ENCODE assay signal across 29 cellular contexts in the genomic region with DNA sequence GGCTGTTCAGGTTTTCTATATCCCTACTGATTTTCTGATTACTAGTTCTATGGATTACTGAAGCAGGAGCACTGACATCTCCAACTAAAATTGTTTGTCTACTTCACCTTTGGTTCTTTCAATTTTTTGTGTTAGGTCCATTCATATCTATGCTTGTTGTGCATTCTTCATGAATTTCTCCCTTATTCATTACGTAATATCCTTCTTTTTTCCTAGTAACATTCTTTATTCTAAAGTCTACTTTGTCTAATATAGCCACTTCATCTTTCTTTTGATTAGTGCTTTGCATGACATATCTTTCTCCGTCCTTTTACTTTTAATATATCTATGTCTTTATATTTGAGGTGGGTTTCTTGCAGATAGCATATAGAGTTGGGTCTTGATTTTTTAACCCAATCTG.
"Had no signal": no experiment of that assay in that cellular context is flagged by ENCODE, and none has a peak within 500 bp of the region (broad histone marks: within the 10 kb centered on the region; RNA-seq: fewer than 3 reads in every experiment).

No MANE protein-coding gene starts in this region.

- H3K27me3 ChIP-seq: stomach, suprapubic skin, testis, thyroid gland, tibial artery, tibial nerve, transverse colon, upper lobe of left lung, upper lobe of right lung, uterus, vagina had no signal

- H3K36me3 Mint-ChIP-seq: type B pancreatic cell had no signal

- H3K4me3 ChIP-seq: stomach, suprapubic skin, testis, thoracic aorta, thyroid gland, tibial artery, tibial nerve, transverse colon, upper lobe of left lung, upper lobe of right lung, uterus, vagina had no signal

- H3K27ac ChIP-seq: stomach, suprapubic skin, testis, thoracic aorta, thyroid gland, tibial artery, tibial nerve, transverse colon, upper lobe of left lung, upper lobe of right lung, uterus, vagina had no signal

- H3K27me3 Mint-ChIP-seq: stimulated activated memory B cell treated with anti-CD40 and anti-IgM and Interleukin-4, amounts not matched to agents 10 μg/mL and 1 μg/mL and 100 μg/mL, for 72 hours; stimulated activated naive B cell treated with anti-CD40 and anti-IgM and Interleukin-4, amounts not matched to agents 10 μg/mL and 1 μg/mL and 100 μg/mL, for 72 hours; stimulated activated naive CD8-positive, alpha-beta T cell treated with anti-CD3 and anti-CD28 coated beads, Interleukin-15, amount 100 ng/mL, for 72 hours; stimulated activated naive CD8-positive, alpha-beta T cell treated with anti-CD3 and anti-CD28 coated beads, Interleukin-15, Interleukin-2, amounts not matched to agents 100 ng/mL and 50 ng/mL, for 24 hours; type B pancreatic cell had no signal

- FAIRE-seq: urothelium cell line had no signal

- H3K27ac Mint-ChIP-seq: stimulated activated effector memory CD8-positive, alpha-beta T cell treated with anti-CD3 and anti-CD28 coated beads, Interleukin-12 subunit alpha, Interleukin-12 subunit beta, amount 100 ng/mL, for 72 hours; stimulated activated memory B cell treated with anti-CD40 and anti-IgM and Interleukin-4, amounts not matched to agents 10 μg/mL and 1 μg/mL and 100 μg/mL, for 72 hours; stimulated activated naive B cell treated with anti-CD40 and anti-IgM and Interleukin-4, amounts not matched to agents 10 μg/mL and 1 μg/mL and 100 μg/mL, for 72 hours; stimulated activated naive CD8-positive, alpha-beta T cell treated with anti-CD3 and anti-CD28 coated beads, Interleukin-15, amount 100 ng/mL, for 72 hours; stimulated activated naive CD8-positive, alpha-beta T cell treated with anti-CD3 and anti-CD28 coated beads, Interleukin-15, Interleukin-2, amounts not matched to agents 100 ng/mL and 50 ng/mL, for 24 hours; type B pancreatic cell had no signal

- H3K36me3 ChIP-seq: stomach, suprapubic skin, thoracic aorta, thyroid gland, transverse colon, upper lobe of left lung, upper lobe of right lung, uterus, vagina had no signal

- ATAC-seq: stimulated activated effector memory CD8-positive, alpha-beta T cell treated with anti-CD3 and anti-CD28 coated beads, Interleukin-12 subunit alpha, Interleukin-12 subunit beta, amount 100 ng/mL, for 72 hours; stimulated activated memory B cell treated with anti-CD40 and anti-IgM and Interleukin-4, amounts not matched to agents 10 μg/mL and 1 μg/mL and 100 μg/mL, for 72 hours; stimulated activated naive B cell treated with anti-CD40 and anti-IgM and Interleukin-4, amounts not matched to agents 10 μg/mL and 1 μg/mL and 100 μg/mL, for 72 hours; stimulated activated naive CD8-positive, alpha-beta T cell treated with anti-CD3 and anti-CD28 coated beads, Interleukin-15, amount 100 ng/mL, for 72 hours; stimulated activated naive CD8-positive, alpha-beta T cell treated with anti-CD3 and anti-CD28 coated beads, Interleukin-15, Interleukin-2, amounts not matched to agents 100 U/mL and 50 U/mL, for 24 hours; upper lobe of right lung had no signal

- H3K4me3 Mint-ChIP-seq: stimulated activated effector memory CD8-positive, alpha-beta T cell treated with anti-CD3 and anti-CD28 coated beads, Interleukin-12 subunit alpha, Interleukin-12 subunit beta, amount 100 ng/mL, for 72 hours; stimulated activated memory B cell treated with anti-CD40 and anti-IgM and Interleukin-4, amounts not matched to agents 10 μg/mL and 1 μg/mL and 100 μg/mL, for 72 hours; stimulated activated naive B cell treated with anti-CD40 and anti-IgM and Interleukin-4, amounts not matched to agents 10 μg/mL and 1 μg/mL and 100 μg/mL, for 72 hours; stimulated activated naive CD8-positive, alpha-beta T cell treated with anti-CD3 and anti-CD28 coated beads, Interleukin-15, amount 100 ng/mL, for 72 hours; stimulated activated naive CD8-positive, alpha-beta T cell treated with anti-CD3 and anti-CD28 coated beads, Interleukin-15, Interleukin-2, amounts not matched to agents 100 ng/mL and 50 ng/mL, for 24 hours; type B pancreatic cell had no signal

- H3K9me3 ChIP-seq: testis, thyroid gland, vagina had no signal

- DNase-seq: stimulated activated CD4-positive, alpha-beta T cell treated with anti-CD3 and anti-CD28 coated beads, Interleukin-2, amount 100 ng/mL, for 48 hours; stimulated activated CD4-positive, alpha-beta T cell treated with anti-CD3 and anti-CD28 coated beads, Interleukin-4, amount 100 ng/mL, for 1 hour; stimulated activated CD4-positive, alpha-beta T cell treated with anti-CD3 and anti-CD28 coated beads, Interleukin-4, amount 100 ng/mL, for 24 hours; stimulated activated CD4-positive, alpha-beta T cell treated with anti-CD3 and anti-CD28 coated beads, Interleukin-4, amount 100 ng/mL, for 4 hours; stimulated activated CD8-positive, alpha-beta memory T cell treated with anti-CD3 and anti-CD28 coated beads, Interleukin-4, amount 100 ng/mL, for 48 hours; stimulated activated naive B cell treated with anti-CD40 and anti-IgM and Interleukin-4, amounts not matched to agents 10 μg/mL and 1 μg/mL and 100 μg/mL, for 72 hours; stimulated activated naive CD4-positive, alpha-beta T cell; stimulated activated naive CD4-positive, alpha-beta T cell treated with Interleukin-2 at 50 U/mL for 16 hours; stimulated activated naive CD8-positive, alpha-beta T cell treated with anti-CD3 and anti-CD28 coated beads, Interleukin-15, amount 100 ng/mL, for 72 hours; stimulated activated naive CD8-positive, alpha-beta T cell treated with anti-CD3 and anti-CD28 coated beads, Interleukin-15, Interleukin-2, amounts not matched to agents 100 U/mL and 50 U/mL, for 24 hours; stomach; substantia nigra; testis; thyroid gland; tibial artery; transverse colon; trophoblast cell; upper lobe of left lung; upper lobe of right lung; uterus had no signal
